ENCODE assay signal across 1 cellular context in the genomic region with DNA sequence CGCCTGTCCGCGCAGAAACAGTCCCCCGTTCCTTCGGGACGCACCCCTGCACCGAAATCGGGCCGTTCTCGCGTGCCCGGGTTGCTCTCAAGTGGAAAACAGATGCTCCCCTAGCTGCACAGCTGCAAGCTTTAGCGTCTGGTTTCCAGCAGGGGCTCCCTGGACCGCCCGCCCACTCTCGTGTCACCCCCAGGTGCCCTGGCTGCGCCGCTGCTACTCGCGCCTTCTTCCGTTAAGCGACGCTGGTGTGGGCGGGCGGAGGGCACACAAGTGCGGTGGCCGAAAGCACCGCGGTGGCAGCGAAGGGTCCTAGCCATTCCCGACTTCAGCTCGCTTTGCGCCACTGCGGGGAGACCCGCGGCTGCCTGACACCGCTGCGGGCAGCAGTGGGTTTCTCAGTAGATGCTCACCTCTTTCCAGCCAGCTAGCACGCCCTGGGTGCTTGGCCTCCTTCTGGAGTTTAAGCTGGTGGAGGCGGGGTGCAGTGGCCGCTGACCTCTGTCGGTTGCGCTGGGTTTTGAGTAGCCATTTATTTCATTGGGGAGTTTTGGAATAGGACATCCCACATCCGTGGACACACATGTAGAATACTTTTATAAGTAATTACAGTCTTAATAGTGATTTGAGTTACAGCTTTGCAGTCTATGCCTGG.
A peak's percentile ranks its signal among the peaks of the same experiment; 100 is the strongest.
TF ChIP-seq lines count a peak whose summit lies in the region.

No MANE protein-coding gene starts in this region.

TF ChIP-seq in HepG2, 621 proteins besides CTCF, POLR2A, EP300 and RAD21 (continued from another document and continues in another):
- TF ChIP-seq, protein P1, sequence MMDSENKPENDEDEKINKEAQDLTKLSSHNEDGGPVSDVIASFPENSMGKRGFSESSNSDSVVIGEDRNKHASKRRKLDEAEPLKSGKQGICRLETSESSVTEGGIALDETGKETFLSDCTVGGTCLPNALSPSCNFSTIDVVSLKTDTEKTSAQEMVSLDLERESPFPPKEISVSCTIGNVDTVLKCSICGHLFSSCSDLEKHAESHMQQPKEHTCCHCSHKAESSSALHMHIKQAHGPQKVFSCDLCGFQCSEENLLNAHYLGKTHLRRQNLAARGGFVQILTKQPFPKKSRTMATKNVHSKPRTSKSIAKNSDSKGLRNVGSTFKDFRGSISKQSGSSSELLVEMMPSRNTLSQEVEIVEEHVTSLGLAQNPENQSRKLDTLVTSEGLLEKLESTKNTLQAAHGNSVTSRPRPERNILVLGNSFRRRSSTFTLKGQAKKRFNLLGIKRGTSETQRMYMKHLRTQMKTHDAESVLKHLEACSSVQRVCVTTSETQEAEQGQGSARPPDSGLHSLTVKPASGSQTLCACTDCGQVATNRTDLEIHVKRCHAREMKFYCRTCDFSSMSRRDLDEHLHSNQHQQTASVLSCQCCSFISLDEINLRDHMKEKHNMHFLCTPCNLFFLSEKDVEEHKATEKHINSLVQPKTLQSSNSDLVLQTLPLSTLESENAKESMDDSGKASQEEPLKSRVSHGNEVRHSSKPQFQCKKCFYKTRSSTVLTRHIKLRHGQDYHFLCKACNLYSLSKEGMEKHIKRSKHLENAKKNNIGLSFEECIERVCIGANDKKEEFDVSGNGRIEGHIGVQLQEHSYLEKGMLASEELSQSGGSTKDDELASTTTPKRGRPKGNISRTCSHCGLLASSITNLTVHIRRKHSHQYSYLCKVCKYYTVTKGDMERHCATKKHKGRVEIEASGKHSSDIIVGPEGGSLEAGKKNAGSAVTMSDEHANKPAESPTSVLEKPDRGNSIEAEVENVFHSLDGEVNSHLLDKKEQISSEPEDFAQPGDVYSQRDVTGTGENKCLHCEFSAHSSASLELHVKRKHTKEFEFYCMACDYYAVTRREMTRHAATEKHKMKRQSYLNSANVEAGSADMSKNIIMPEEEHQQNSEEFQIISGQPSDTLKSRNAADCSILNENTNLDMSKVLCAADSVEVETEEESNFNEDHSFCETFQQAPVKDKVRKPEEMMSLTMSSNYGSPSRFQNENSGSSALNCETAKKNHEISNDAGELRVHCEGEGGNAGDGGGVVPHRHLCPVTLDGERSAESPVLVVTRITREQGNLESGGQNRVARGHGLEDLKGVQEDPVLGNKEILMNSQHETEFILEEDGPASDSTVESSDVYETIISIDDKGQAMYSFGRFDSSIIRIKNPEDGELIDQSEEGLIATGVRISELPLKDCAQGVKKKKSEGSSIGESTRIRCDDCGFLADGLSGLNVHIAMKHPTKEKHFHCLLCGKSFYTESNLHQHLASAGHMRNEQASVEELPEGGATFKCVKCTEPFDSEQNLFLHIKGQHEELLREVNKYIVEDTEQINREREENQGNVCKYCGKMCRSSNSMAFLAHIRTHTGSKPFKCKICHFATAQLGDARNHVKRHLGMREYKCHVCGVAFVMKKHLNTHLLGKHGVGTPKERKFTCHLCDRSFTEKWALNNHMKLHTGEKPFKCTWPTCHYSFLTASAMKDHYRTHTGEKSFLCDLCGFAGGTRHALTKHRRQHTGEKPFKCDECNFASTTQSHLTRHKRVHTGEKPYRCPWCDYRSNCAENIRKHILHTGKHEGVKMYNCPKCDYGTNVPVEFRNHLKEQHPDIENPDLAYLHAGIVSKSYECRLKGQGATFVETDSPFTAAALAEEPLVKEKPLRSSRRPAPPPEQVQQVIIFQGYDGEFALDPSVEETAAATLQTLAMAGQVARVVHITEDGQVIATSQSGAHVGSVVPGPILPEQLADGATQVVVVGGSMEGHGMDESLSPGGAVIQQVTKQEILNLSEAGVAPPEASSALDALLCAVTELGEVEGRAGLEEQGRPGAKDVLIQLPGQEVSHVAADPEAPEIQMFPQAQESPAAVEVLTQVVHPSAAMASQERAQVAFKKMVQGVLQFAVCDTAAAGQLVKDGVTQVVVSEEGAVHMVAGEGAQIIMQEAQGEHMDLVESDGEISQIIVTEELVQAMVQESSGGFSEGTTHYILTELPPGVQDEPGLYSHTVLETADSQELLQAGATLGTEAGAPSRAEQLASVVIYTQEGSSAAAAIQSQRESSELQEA (CRISPR knock-in tag; IDR thresholded peaks at IDR 0.05; ENCODE audit: not compliant biosample characterization), result peak; percentile 62
- TF ChIP-seq ZNF598 (CRISPR knock-in tag; IDR thresholded peaks at IDR 0.05; ENCODE audit: borderline replicate concordance) (peak; percentile 94; the same call in 1 of the 2 replicates), DMAP1 (CRISPR knock-in tag; IDR thresholded peaks at IDR 0.05) (no peak; the same call in 1 of the 2 replicates), ZFY (CRISPR knock-in tag; IDR thresholded peaks at IDR 0.05) (peak; percentile 51), ZNF207 (IDR thresholded peaks at IDR 0.05; ENCODE audit: borderline replicate concordance) (no peak), ZNF569 (CRISPR knock-in tag; IDR thresholded peaks at IDR 0.05; ENCODE audit: borderline replicate concordance) (0 out of 2 replicates have a peak, but pooled peaks have one; percentile 28), CBX5 (CRISPR knock-in tag; IDR thresholded peaks at IDR 0.05; ENCODE audit: borderline replicate concordance) (no peak), ZSCAN25 (CRISPR knock-in tag; IDR thresholded peaks at IDR 0.05) (peak; percentile 97), ZNF432 (CRISPR knock-in tag; IDR thresholded peaks at IDR 0.05; ENCODE audit: borderline replicate concordance) (no peak), CREM (IDR thresholded peaks at IDR 0.05) (no peak), CREM (CRISPR knock-in tag; IDR thresholded peaks at IDR 0.05) (no peak), FOXA3 (CRISPR knock-in tag; IDR thresholded peaks at IDR 0.05) (no peak), ZBTB3 (CRISPR knock-in tag; IDR thresholded peaks at IDR 0.05; ENCODE audit: borderline replicate concordance, low read depth) (no peak), ZFYVE20 (CRISPR knock-in tag; IDR thresholded peaks at IDR 0.05; ENCODE audit: borderline replicate concordance, low read depth) (no peak), REPIN1 (CRISPR knock-in tag; IDR thresholded peaks at IDR 0.05; ENCODE audit: borderline replicate concordance, low read depth) (no peak; the same call in 1 of the 2 replicates)
- TF ChIP-seq, protein P2, sequence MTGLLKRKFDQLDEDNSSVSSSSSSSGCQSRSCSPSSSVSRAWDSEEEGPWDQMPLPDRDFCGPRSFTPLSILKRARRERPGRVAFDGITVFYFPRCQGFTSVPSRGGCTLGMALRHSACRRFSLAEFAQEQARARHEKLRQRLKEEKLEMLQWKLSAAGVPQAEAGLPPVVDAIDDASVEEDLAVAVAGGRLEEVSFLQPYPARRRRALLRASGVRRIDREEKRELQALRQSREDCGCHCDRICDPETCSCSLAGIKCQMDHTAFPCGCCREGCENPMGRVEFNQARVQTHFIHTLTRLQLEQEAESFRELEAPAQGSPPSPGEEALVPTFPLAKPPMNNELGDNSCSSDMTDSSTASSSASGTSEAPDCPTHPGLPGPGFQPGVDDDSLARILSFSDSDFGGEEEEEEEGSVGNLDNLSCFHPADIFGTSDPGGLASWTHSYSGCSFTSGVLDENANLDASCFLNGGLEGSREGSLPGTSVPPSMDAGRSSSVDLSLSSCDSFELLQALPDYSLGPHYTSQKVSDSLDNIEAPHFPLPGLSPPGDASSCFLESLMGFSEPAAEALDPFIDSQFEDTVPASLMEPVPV (CRISPR knock-in tag; IDR thresholded peaks at IDR 0.05), result 0 out of 2 replicates have a peak, but pooled peaks have one; percentile 11
- TF ChIP-seq, protein P3, sequence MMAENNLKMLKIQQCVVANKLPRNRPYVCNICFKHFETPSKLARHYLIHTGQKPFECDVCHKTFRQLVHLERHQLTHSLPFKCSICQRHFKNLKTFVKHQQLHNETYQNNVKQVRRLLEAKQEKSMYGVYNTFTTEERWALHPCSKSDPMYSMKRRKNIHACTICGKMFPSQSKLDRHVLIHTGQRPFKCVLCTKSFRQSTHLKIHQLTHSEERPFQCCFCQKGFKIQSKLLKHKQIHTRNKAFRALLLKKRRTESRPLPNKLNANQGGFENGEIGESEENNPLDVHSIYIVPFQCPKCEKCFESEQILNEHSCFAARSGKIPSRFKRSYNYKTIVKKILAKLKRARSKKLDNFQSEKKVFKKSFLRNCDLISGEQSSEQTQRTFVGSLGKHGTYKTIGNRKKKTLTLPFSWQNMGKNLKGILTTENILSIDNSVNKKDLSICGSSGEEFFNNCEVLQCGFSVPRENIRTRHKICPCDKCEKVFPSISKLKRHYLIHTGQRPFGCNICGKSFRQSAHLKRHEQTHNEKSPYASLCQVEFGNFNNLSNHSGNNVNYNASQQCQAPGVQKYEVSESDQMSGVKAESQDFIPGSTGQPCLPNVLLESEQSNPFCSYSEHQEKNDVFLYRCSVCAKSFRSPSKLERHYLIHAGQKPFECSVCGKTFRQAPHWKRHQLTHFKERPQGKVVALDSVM (CRISPR knock-in tag; IDR thresholded peaks at IDR 0.05), result no peak; the same call in 1 of the 2 replicates
- TF ChIP-seq, protein P4, sequence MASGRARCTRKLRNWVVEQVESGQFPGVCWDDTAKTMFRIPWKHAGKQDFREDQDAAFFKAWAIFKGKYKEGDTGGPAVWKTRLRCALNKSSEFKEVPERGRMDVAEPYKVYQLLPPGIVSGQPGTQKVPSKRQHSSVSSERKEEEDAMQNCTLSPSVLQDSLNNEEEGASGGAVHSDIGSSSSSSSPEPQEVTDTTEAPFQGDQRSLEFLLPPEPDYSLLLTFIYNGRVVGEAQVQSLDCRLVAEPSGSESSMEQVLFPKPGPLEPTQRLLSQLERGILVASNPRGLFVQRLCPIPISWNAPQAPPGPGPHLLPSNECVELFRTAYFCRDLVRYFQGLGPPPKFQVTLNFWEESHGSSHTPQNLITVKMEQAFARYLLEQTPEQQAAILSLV (CRISPR knock-in tag; IDR thresholded peaks at IDR 0.05; ENCODE audit: borderline replicate concordance), result no peak
- TF ChIP-seq, protein P5, sequence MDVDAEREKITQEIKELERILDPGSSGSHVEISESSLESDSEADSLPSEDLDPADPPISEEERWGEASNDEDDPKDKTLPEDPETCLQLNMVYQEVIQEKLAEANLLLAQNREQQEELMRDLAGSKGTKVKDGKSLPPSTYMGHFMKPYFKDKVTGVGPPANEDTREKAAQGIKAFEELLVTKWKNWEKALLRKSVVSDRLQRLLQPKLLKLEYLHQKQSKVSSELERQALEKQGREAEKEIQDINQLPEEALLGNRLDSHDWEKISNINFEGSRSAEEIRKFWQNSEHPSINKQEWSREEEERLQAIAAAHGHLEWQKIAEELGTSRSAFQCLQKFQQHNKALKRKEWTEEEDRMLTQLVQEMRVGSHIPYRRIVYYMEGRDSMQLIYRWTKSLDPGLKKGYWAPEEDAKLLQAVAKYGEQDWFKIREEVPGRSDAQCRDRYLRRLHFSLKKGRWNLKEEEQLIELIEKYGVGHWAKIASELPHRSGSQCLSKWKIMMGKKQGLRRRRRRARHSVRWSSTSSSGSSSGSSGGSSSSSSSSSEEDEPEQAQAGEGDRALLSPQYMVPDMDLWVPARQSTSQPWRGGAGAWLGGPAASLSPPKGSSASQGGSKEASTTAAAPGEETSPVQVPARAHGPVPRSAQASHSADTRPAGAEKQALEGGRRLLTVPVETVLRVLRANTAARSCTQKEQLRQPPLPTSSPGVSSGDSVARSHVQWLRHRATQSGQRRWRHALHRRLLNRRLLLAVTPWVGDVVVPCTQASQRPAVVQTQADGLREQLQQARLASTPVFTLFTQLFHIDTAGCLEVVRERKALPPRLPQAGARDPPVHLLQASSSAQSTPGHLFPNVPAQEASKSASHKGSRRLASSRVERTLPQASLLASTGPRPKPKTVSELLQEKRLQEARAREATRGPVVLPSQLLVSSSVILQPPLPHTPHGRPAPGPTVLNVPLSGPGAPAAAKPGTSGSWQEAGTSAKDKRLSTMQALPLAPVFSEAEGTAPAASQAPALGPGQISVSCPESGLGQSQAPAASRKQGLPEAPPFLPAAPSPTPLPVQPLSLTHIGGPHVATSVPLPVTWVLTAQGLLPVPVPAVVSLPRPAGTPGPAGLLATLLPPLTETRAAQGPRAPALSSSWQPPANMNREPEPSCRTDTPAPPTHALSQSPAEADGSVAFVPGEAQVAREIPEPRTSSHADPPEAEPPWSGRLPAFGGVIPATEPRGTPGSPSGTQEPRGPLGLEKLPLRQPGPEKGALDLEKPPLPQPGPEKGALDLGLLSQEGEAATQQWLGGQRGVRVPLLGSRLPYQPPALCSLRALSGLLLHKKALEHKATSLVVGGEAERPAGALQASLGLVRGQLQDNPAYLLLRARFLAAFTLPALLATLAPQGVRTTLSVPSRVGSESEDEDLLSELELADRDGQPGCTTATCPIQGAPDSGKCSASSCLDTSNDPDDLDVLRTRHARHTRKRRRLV (CRISPR knock-in tag; IDR thresholded peaks at IDR 0.05), result 0 out of 2 replicates have a peak, but pooled peaks have one; percentile 40
- TF ChIP-seq, protein P6, sequence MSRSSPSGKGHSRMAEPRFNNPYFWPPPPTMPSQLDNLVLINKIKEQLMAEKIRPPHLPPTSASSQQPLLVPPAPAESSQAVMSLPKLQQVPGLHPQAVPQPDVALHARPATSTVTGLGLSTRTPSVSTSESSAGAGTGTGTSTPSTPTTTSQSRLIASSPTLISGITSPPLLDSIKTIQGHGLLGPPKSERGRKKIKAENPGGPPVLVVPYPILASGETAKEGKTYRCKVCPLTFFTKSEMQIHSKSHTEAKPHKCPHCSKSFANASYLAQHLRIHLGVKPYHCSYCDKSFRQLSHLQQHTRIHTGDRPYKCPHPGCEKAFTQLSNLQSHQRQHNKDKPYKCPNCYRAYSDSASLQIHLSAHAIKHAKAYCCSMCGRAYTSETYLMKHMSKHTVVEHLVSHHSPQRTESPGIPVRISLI (CRISPR knock-in tag; IDR thresholded peaks at IDR 0.05; ENCODE audit: borderline replicate concordance), result no peak
- TF ChIP-seq, protein P7, sequence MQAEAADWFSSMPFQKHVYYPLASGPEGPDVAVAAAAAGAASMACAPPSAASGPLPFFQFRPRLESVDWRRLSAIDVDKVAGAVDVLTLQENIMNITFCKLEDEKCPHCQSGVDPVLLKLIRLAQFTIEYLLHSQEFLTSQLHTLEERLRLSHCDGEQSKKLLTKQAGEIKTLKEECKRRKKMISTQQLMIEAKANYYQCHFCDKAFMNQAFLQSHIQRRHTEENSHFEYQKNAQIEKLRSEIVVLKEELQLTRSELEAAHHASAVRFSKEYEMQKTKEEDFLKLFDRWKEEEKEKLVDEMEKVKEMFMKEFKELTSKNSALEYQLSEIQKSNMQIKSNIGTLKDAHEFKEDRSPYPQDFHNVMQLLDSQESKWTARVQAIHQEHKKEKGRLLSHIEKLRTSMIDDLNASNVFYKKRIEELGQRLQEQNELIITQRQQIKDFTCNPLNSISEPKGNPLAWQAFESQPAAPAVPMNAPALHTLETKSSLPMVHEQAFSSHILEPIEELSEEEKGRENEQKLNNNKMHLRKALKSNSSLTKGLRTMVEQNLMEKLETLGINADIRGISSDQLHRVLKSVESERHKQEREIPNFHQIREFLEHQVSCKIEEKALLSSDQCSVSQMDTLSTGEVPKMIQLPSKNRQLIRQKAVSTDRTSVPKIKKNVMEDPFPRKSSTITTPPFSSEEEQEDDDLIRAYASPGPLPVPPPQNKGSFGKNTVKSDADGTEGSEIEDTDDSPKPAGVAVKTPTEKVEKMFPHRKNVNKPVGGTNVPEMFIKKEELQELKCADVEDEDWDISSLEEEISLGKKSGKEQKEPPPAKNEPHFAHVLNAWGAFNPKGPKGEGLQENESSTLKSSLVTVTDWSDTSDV (CRISPR knock-in tag; IDR thresholded peaks at IDR 0.05), result 0 out of 2 replicates have a peak, but pooled peaks have one; percentile 70
- TF ChIP-seq, protein P8, sequence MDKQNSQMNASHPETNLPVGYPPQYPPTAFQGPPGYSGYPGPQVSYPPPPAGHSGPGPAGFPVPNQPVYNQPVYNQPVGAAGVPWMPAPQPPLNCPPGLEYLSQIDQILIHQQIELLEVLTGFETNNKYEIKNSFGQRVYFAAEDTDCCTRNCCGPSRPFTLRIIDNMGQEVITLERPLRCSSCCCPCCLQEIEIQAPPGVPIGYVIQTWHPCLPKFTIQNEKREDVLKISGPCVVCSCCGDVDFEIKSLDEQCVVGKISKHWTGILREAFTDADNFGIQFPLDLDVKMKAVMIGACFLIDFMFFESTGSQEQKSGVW (CRISPR knock-in tag; IDR thresholded peaks at IDR 0.05; ENCODE audit: borderline replicate concordance), result no peak
